Comparison of ENCODE assay signal across 8 cellular contexts in genomic region chr22:29621761-29622526, GRCh38. TPM values are rescaled to one million over a fixed set of nuclear protein-coding genes. Genes with fewer than 3 reads are reported as not detected.
DNase-seq lines count a peak whose midpoint lies in the region; ATAC-seq and TF ChIP-seq lines count a peak whose summit lies in the region.

No MANE protein-coding gene starts in this region.

- no peaks in the 10 kb centered on the region for H3K27me3 ChIP-seq in CD8-positive, alpha-beta T cell (ENCODE audit: insufficient read depth, low read length)

- H3K36me3 Mint-ChIP-seq in CD8-positive, alpha-beta T cell = no peaks in the 10 kb centered on the region
- no peaks in the 10 kb centered on the region for H3K36me3 Mint-ChIP-seq in naive B cell

- ATAC-seq in CD8-positive, alpha-beta T cell = no peak
- ATAC-seq in naive B cell (ENCODE audit: low read depth in 2 of 2) = peak; percentile 23 to 30
- ATAC-seq in GM19035 (IDR thresholded peaks at IDR 0.05; ENCODE audit: unreplicated experiment) = no peak

- peak overlapping the region; percentile 83 for H3K27ac Mint-ChIP-seq in CD8-positive, alpha-beta T cell
- peak overlapping the region; percentile 24 to 84 (median 54) for H3K27ac Mint-ChIP-seq in naive B cell

- DNase-seq in CD8-positive, alpha-beta T cell = no peak
- DNase-seq in NCI-H1048 (lab: John Stamatoyannopoulos, UW) (peak; percentile 44), cardiac fibroblast (ENCODE audit: low read depth in 2 of 2) (peak; percentile 78 to 99), naive B cell (no peak), NCI-H524 treated with DMSO at 0.1 percent for 48 hours (lab: John Stamatoyannopoulos, UW) (no peak), GM19240 (ENCODE audit: insufficient read length, low spot score) (no peak), NCI-H1930 (lab: John Stamatoyannopoulos, UW) (no peak)

- H3K36me3 ChIP-seq in CD8-positive, alpha-beta T cell (ENCODE audit: insufficient read depth, low read length) = no peaks in the 10 kb centered on the region

- POLR2A ChIA-PET in CD8-positive, alpha-beta T cell (lab: Charles Lee) = no interaction called here

- no peak overlapping the region for H3K27ac ChIP-seq in CD8-positive, alpha-beta T cell (ENCODE audit: low read depth, low read length)

- no peak for TF ChIP-seq CTCF in CD8-positive, alpha-beta T cell (IDR thresholded peaks at IDR 0.05)
- TF ChIP-seq CTCF in cardiac fibroblast (IDR thresholded peaks at IDR 0.05; ENCODE audit: low read depth, low read length) = no peak

- H3K4me1 Mint-ChIP-seq in CD8-positive, alpha-beta T cell (ENCODE audit: low read depth) = peaks cover 61% of the 10 kb centered on the region
- H3K4me1 Mint-ChIP-seq in naive B cell = peaks cover 55 to 72% (median 67%) of the 10 kb centered on the region in 3 donors

- CTCF ChIA-PET in CD8-positive, alpha-beta T cell (lab: Charles Lee) = no interaction called here

- H3K4me1 ChIP-seq in CD8-positive, alpha-beta T cell (ENCODE audit: insufficient read depth, low read length) = peaks cover 36% of the 10 kb centered on the region

- no peaks in the 10 kb centered on the region for H3K9me3 Mint-ChIP-seq in CD8-positive, alpha-beta T cell
- no peaks in the 10 kb centered on the region for H3K9me3 Mint-ChIP-seq in naive B cell

- H3K27me3 Mint-ChIP-seq in CD8-positive, alpha-beta T cell (ENCODE audit: low read depth) = no peaks in the 10 kb centered on the region
- no peaks in the 10 kb centered on the region for H3K27me3 Mint-ChIP-seq in naive B cell

- H3K9me3 ChIP-seq in CD8-positive, alpha-beta T cell (ENCODE audit: low read length) = no peaks in the 10 kb centered on the region

- intact Hi-C loops in CD8-positive, alpha-beta T cell (cut with DNase I, micrococcal nuclease) = loop anchor here in 1 of 2 experiments (10.0 kb wide), 1 partner anchor 227 kb away; no protein-coding TSS in a partner anchor

- no peak overlapping the region for H3K4me3 Mint-ChIP-seq in CD8-positive, alpha-beta T cell
- peak overlapping the region in 4 of 8 donors; percentile 4 to 67 (median 24) for H3K4me3 Mint-ChIP-seq in naive B cell

- no peak overlapping the region for H3K4me3 ChIP-seq in CD8-positive, alpha-beta T cell (ENCODE audit: low read depth, low read length)
- H3K4me3 ChIP-seq in cardiac fibroblast (replicated peaks in 1 of 2; ENCODE audit: low read depth in 2 of 2, low read length in 2 of 2) = peak overlapping the region in 1 of 2 donors; percentile 33

RNA-seq across cellular contexts. Expression of gene NF2, which starts 18.5 kb away (rescaled TPM):
- total RNA-seq in CD8-positive, alpha-beta T cell = 10 to 100 TPM; 22.6 to 23.2 TPM
- polyA plus RNA-seq in naive B cell (ENCODE audit: low read depth in 6 of 6) = 10 to 100 TPM in 5 of 6 donors, 1 to 10 TPM in 1; 6.5 to 23.7 (median 20.0) TPM

RNA-seq across cellular contexts. Expression of gene NIPSNAP1, which starts 41.0 kb away (rescaled TPM):
- total RNA-seq in CD8-positive, alpha-beta T cell = 10 to 100 TPM; 15.9 to 16.1 TPM
- polyA plus RNA-seq in naive B cell (ENCODE audit: low read depth in 6 of 6) = 10 to 100 TPM; 38.2 to 66.8 (median 46.6) TPM

Comparison
In these comparisons a context has a peak if more than half of its experiments do, and no peak if none do; other contexts are left out.
1. ATAC-seq: peak in naive B cell (2 of 2); none in CD8-positive, alpha-beta T cell (single experiment) and GM19035 (single experiment).
2. DNase-seq: peak in NCI-H1048 (single experiment) and cardiac fibroblast (2 of 2); none in CD8-positive, alpha-beta T cell (0 of 7), naive B cell (single experiment), NCI-H524 treated with DMSO at 0.1 percent for 48 hours (single experiment), GM19240 (single experiment) and NCI-H1930 (0 of 2).